Comparison of ENCODE assay signal across 9 cellular contexts in genomic region chr5:140043508-140043872, GRCh38. TPM values are rescaled to one million over a fixed set of nuclear protein-coding genes. Genes with fewer than 3 reads are reported as not detected.
DNase-seq lines count a peak whose midpoint lies in the region; ATAC-seq and TF ChIP-seq lines count a peak whose summit lies in the region.
"Had no signal": no experiment of that assay in that cellular context is flagged by ENCODE, and none has a peak within 500 bp of the region (broad histone marks: within the 10 kb centered on the region; RNA-seq: fewer than 3 reads in every experiment).

No MANE protein-coding gene starts in this region.

- peak; percentile 52 for DNase-seq in 8988T
- DNase-seq in activated T-cell treated with anti-CD3 and anti-CD28 coated beads, Interleukin-2, amount 50 U/mL, for 4 hours = no peak
- peak in 1 of 2 donors; percentile 56 for DNase-seq in cardiac muscle cell (ENCODE audit: low read depth in 1 of 2, low spot score in 1 of 2)
- DNase-seq in psoas muscle = no peak
- DNase-seq in AML-193 (lab: John Stamatoyannopoulos, UW) = no peak
- no peak for DNase-seq in AG08395 (ENCODE audit: low spot score)

- H3K9me3 ChIP-seq in cardiac muscle cell (ENCODE audit: low read depth) = no peaks in the 10 kb centered on the region
- no peaks in the 10 kb centered on the region for H3K9me3 ChIP-seq in psoas muscle
- H3K9me3 ChIP-seq: neutrophil had no signal

- peaks cover 15% of the 10 kb centered on the region for H3K4me1 Mint-ChIP-seq in activated T-cell treated with anti-CD3 and anti-CD28 coated beads, Interleukin-2, amount 50 U/mL, for 4 hours (ENCODE audit: low read depth)

- intact Hi-C loops in psoas muscle (cut with DNase I) = loop anchor here in 1 of 2 donors (5.0 kb wide), 1 partner anchor 56 kb away; no protein-coding TSS in a partner anchor

- H3K27ac ChIP-seq in cardiac muscle cell (no peak overlapping the region), psoas muscle (peak overlapping the region; percentile 89)
- H3K27ac ChIP-seq: neutrophil had no signal

- no peaks in the 10 kb centered on the region for H3K36me3 Mint-ChIP-seq in activated T-cell treated with anti-CD3 and anti-CD28 coated beads, Interleukin-2, amount 50 U/mL, for 4 hours (ENCODE audit: insufficient read depth)

- H3K4me3 ChIP-seq in cardiac muscle cell (peak overlapping the region; percentile 88), psoas muscle (peak overlapping the region; percentile 80)

- H3K4me3 Mint-ChIP-seq in activated T-cell treated with anti-CD3 and anti-CD28 coated beads, Interleukin-2, amount 50 U/mL, for 4 hours = peak overlapping the region; percentile 74

- H3K27me3 ChIP-seq in cardiac muscle cell (no peaks in the 10 kb centered on the region), psoas muscle (ENCODE audit: insufficient read depth in 3 of 3, low read length in 2 of 3) (peaks cover 0 to 3% (median 0%) of the 10 kb centered on the region in 3 donors)

- H3K9me3 Mint-ChIP-seq in activated T-cell treated with anti-CD3 and anti-CD28 coated beads, Interleukin-2, amount 50 U/mL, for 4 hours = no peaks in the 10 kb centered on the region

- 0 to 2% (median 1%) methylated on average over 12 of the region's 12 CpGs for WGBS in psoas muscle, 3 donors

- H3K4me1 ChIP-seq in cardiac muscle cell (ENCODE audit: low read depth) (peaks cover 35% of the 10 kb centered on the region), psoas muscle (peaks cover 21% of the 10 kb centered on the region)

- peaks cover 58% of the 10 kb centered on the region for H3K27me3 Mint-ChIP-seq in activated T-cell treated with anti-CD3 and anti-CD28 coated beads, Interleukin-2, amount 50 U/mL, for 4 hours (ENCODE audit: low read depth)

- peak; percentile 17 for ATAC-seq in GM18511 (IDR thresholded peaks at IDR 0.05; ENCODE audit: unreplicated experiment)
- ATAC-seq in HG03457 (IDR thresholded peaks at IDR 0.05; ENCODE audit: unreplicated experiment) = peak; percentile 9
- peak; percentile 6 to 9 for ATAC-seq in activated T-cell treated with anti-CD3 and anti-CD28 coated beads, Interleukin-2, amount 50 U/mL, for 4 hours
- ATAC-seq in psoas muscle = peak; percentile 17 to 34 (median 29)

- TF ChIP-seq CTCF in cardiac muscle cell (IDR thresholded peaks at IDR 0.05; ENCODE audit: low read depth, low read length) (no peak), psoas muscle (IDR thresholded peaks at IDR 0.05) (no peak)

- H3K36me3 ChIP-seq in cardiac muscle cell (no peaks in the 10 kb centered on the region), psoas muscle (ENCODE audit: insufficient read depth in 1 of 2, low read depth in 1 of 2) (no peaks in the 10 kb centered on the region)
- H3K36me3 ChIP-seq: neutrophil had no signal

RNA-seq across cellular contexts. Expression of gene NRG2, which starts 0.4 kb away (rescaled TPM):
- total RNA-seq in activated T-cell treated with anti-CD3 and anti-CD28 coated beads, Interleukin-2, amount 50 U/mL, for 4 hours = under 1 TPM; 0.16 to 0.30 (median 0.23) TPM
- 16.5 and 20.7 TPM in 2 replicates for total RNA-seq in cardiac muscle cell
- polyA plus RNA-seq in cardiac muscle cell = 13.5 and 14.5 TPM in 2 replicates
- 10 to 100 TPM in 1 of 4 donors, 1 to 10 TPM in 3; 1.7 to 19.6 (median 3.0) TPM for total RNA-seq in psoas muscle
- polyA plus RNA-seq in psoas muscle = 1 to 10 TPM in 2 of 3 donors, under 1 TPM in 1; 0.42 to 6.5 (median 4.6) TPM
